In the genomic region with DNA sequence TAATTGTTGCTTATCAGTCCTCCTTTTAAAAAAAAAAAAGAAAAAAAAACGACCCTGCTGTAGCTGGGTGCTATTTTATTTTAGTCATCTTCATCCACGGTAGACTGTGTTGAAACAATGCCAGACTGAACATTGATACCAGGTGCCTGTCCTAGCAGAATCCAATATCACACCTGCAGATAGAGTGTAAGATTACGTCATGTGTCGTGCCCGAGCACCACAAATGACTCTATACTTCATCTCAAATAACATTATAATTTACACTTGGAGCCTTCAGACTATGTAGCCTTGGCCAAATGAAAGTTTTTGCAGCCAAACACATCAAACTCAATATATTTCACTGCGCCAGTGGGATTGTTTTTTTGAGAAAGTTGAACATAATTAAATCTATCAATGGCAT, we compare ENCODE assay signal across 1 cellular context.
A peak's percentile ranks its signal among the peaks of the same experiment; 100 is the strongest.
TF ChIP-seq lines count a peak whose summit lies in the region.

No MANE protein-coding gene starts in this region.

TF ChIP-seq in HEK293, 187 proteins besides CTCF, POLR2A, EP300 and RAD21 (continued from another document):
- TF ChIP-seq, protein P1, sequence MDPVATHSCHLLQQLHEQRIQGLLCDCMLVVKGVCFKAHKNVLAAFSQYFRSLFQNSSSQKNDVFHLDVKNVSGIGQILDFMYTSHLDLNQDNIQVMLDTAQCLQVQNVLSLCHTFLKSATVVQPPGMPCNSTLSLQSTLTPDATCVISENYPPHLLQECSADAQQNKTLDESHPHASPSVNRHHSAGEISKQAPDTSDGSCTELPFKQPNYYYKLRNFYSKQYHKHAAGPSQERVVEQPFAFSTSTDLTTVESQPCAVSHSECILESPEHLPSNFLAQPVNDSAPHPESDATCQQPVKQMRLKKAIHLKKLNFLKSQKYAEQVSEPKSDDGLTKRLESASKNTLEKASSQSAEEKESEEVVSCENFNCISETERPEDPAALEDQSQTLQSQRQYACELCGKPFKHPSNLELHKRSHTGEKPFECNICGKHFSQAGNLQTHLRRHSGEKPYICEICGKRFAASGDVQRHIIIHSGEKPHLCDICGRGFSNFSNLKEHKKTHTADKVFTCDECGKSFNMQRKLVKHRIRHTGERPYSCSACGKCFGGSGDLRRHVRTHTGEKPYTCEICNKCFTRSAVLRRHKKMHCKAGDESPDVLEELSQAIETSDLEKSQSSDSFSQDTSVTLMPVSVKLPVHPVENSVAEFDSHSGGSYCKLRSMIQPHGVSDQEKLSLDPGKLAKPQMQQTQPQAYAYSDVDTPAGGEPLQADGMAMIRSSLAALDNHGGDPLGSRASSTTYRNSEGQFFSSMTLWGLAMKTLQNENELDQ (tag by site-specific recombination; IDR thresholded peaks at IDR 0.05; ENCODE audit: low read depth) = no peak
- no peak for TF ChIP-seq IKZF3 (tag by site-specific recombination; IDR thresholded peaks at IDR 0.05)
- no peak for TF ChIP-seq KLF10 (tag by site-specific recombination; IDR thresholded peaks at IDR 0.05)
- TF ChIP-seq SCRT1 (tag by site-specific recombination; IDR thresholded peaks at IDR 0.05; ENCODE audit: borderline replicate concordance) = no peak
- TF ChIP-seq ZNF510 (tag by site-specific recombination; IDR thresholded peaks at IDR 0.05; ENCODE audit: insufficient replicate concordance) = no peak
- TF ChIP-seq SP7 (tag by site-specific recombination; IDR thresholded peaks at IDR 0.05) = 0 out of 2 replicates have a peak, but pooled peaks have one; percentile 24
- TF ChIP-seq ZNF514 (tag by site-specific recombination; IDR thresholded peaks at IDR 0.05) = no peak
TF ChIP-seq in HEK293: peak in this region for 3.
